8 cellular contexts compared by ENCODE assay signal in genomic region chr2:68832161-68832869, GRCh38. TPM values are rescaled to one million over a fixed set of nuclear protein-coding genes. Genes with fewer than 3 reads are reported as not detected.
A peak's percentile ranks its signal among the peaks of the same experiment; 100 is the strongest.
DNase-seq lines count a peak whose midpoint lies in the region; ATAC-seq, FAIRE-seq and TF ChIP-seq lines count a peak whose summit lies in the region.

No MANE protein-coding gene starts in this region.

- H3K36me3 ChIP-seq in fibroblast of lung (ENCODE audit: control insufficient read depth, insufficient read depth, low read length) (no peaks in the 10 kb centered on the region), pancreas (no peaks in the 10 kb centered on the region)

- H3K9ac ChIP-seq in fibroblast of lung (ENCODE audit: insufficient read depth, low read length) = no peak overlapping the region

- no peaks in the 10 kb centered on the region for H3K79me2 ChIP-seq in fibroblast of lung (ENCODE audit: control insufficient read depth, insufficient read depth, low read length)

- 56 to 57% methylated on average over 8 of the region's 8 CpGs for whole genome bisulfite sequencing in pancreas, 2 donors

- no peak for FAIRE-seq in pancreas (lab: Jason Lieb, UNC)

- no peaks in the 10 kb centered on the region for H4K20me1 ChIP-seq in fibroblast of lung (ENCODE audit: control insufficient read depth, extremely low read depth, insufficient read depth, low read length)

- TF ChIP-seq CTCF in fibroblast of lung (conservative IDR thresholded peaks at IDR 0.05 in 1 of 2, IDR thresholded peaks at IDR 0.05 in 1 of 2; ENCODE audit: low read depth in 1 of 2, low read length in 2 of 2) (no peak), pancreas (IDR thresholded peaks at IDR 0.05) (no peak)

- H3K9me3 ChIP-seq in fibroblast of lung (ENCODE audit: control insufficient read depth, insufficient read depth, low read depth, low read length) (no peaks in the 10 kb centered on the region), pancreas (no peaks in the 10 kb centered on the region)

- H3K4me3 ChIP-seq in fibroblast of lung (replicated peaks in 1 of 4; ENCODE audit: control extremely low read depth in 1 of 4, insufficient read depth in 1 of 4, low read depth in 3 of 4, low read length in 4 of 4) (no peak overlapping the region), pancreas (no peak overlapping the region)

- H3K27ac ChIP-seq in fibroblast of lung (ENCODE audit: insufficient read depth, low read length) = peak overlapping the region; percentile 41
- H3K27ac ChIP-seq in pancreas = peak overlapping the region; percentile 25 to 85 (median 49)

- H3K4me1 ChIP-seq in fibroblast of lung (ENCODE audit: control insufficient read depth, extremely low read depth, insufficient read depth, low read length) (peaks cover 27% of the 10 kb centered on the region), pancreas (peaks cover 0 to 30% (median 9%) of the 10 kb centered on the region in 3 donors)

- intact Hi-C loops in pancreas (cut with DNase I) = no loop called here

- ATAC-seq in GM21381 (IDR thresholded peaks at IDR 0.05; ENCODE audit: unreplicated experiment) = peak; percentile 72
- ATAC-seq in pancreas = peak in 3 of 4 donors; percentile 67 to 69 (median 68)

- peak overlapping the region; percentile 11 for H3K4me2 ChIP-seq in fibroblast of lung (ENCODE audit: extremely low read depth, insufficient read depth, low read length)

- peak overlapping the region; percentile 37 for H2AFZ ChIP-seq in fibroblast of lung (ENCODE audit: low read length)

- DNase-seq in C1 segment of cervical spinal cord (lab: John Stamatoyannopoulos, UW) (peak in 11 of 14 donors; percentile 14 to 72 (median 51)), HT1080 (ENCODE audit: low read depth) (peak; percentile 92), fibroblast of lung (ENCODE audit: low read depth in 2 of 2) (peak; percentile 67 to 78), pancreas (peak in 3 of 6 donors; percentile 18 to 63 (median 25)), NCI-H1105 treated with DMSO at 0.1 percent for 48 hours (lab: John Stamatoyannopoulos, UW) (no peak), NCI-H345 treated with DMSO at 0.1 percent for 48 hours (lab: John Stamatoyannopoulos, UW; ENCODE audit: unreplicated experiment) (no peak)
- DNase-seq in activated CD8-positive, alpha-beta memory T cell treated with anti-CD3 and anti-CD28 coated beads for 24 hours = peak; percentile 79

- H3K27me3 ChIP-seq in fibroblast of lung (ENCODE audit: control insufficient read depth, insufficient read depth, low read length) (no peaks in the 10 kb centered on the region), pancreas (no peaks in the 10 kb centered on the region)

RNA-seq across cellular contexts. Expression of gene BMP10, which starts 38.9 kb away (rescaled TPM):
- not detected in 2 replicates for total RNA-seq in HT1080 (2014; rRNA removed; shearing (Covaris generic))
- not detected in 2 replicates for polyA plus RNA-seq in HT1080 (2015; cell fraction: cytosol; rRNA removed)
- polyA plus RNA-seq in HT1080 (2015; cell fraction: nucleus; rRNA removed) = not detected in 2 replicates
- total RNA-seq in fibroblast of lung (not detected in 2 replicates), pancreas (not detected)
- polyA plus RNA-seq in fibroblast of lung (not detected in 2 replicates), pancreas (not detected)
- not detected in 2 replicates for polyA plus RNA-seq in fibroblast of lung (2012)
- not detected in 2 replicates for polyA minus RNA-seq in fibroblast of lung (ENCODE audit: low replicate concordance)

Comparison
In these comparisons a context has a peak if more than half of its experiments do, and no peak if none do; other contexts are left out.
1. DNase-seq: peak in C1 segment of cervical spinal cord (11 of 14), HT1080 (single experiment), activated CD8-positive, alpha-beta memory T cell treated with anti-CD3 and anti-CD28 coated beads for 24 hours (single experiment) and fibroblast of lung (2 of 2); none in NCI-H1105 treated with DMSO at 0.1 percent for 48 hours (single experiment) and NCI-H345 treated with DMSO at 0.1 percent for 48 hours (single experiment).